ENCODE assay signal across 2 cellular contexts in the genomic region with DNA sequence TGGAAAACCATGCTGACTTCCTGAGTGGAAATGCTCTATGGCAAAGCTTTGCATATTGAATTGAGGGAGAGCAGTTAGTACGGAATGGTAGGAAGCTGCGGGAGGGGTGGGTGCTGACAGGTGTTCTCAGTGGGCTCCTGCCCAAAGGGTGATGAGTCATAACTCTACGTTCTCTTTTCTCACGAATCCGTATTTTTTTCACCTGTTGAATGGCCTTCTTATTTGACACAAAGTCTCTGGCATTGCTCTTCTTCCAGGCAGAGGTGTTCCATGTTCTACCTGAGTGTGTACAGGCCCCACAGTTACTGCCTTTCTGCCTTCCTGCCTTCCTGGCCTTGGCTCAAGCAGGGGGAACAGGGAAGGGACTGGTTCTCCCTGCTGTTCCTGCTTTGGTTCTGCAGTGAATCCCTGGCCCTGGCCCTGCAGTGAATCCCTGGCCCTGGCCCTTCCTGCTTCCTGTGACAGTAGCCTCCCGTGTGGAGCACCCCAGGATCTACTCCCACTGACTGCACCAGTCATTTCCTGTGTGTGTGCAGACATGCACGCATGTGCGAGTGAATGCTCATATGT.
TF ChIP-seq lines count a peak whose summit lies in the region.

No MANE protein-coding gene starts in this region.

TF ChIP-seq in GM23338, 12 proteins besides CTCF, POLR2A, EP300 and RAD21 (continued from another document):
- TF ChIP-seq, protein P1, sequence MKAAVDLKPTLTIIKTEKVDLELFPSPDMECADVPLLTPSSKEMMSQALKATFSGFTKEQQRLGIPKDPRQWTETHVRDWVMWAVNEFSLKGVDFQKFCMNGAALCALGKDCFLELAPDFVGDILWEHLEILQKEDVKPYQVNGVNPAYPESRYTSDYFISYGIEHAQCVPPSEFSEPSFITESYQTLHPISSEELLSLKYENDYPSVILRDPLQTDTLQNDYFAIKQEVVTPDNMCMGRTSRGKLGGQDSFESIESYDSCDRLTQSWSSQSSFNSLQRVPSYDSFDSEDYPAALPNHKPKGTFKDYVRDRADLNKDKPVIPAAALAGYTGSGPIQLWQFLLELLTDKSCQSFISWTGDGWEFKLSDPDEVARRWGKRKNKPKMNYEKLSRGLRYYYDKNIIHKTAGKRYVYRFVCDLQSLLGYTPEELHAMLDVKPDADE (IDR thresholded peaks at IDR 0.05) = no peak
- TF ChIP-seq POLR2AphosphoS5 (IDR thresholded peaks at IDR 0.05; ENCODE audit: low read depth) (no peak), CREB1 (CRISPR knock-in tag; IDR thresholded peaks at IDR 0.05; ENCODE audit: low read depth) (no peak), STAT1 (IDR thresholded peaks at IDR 0.05; ENCODE audit: unreplicated experiment) (no peak)
- TF ChIP-seq, protein P2, sequence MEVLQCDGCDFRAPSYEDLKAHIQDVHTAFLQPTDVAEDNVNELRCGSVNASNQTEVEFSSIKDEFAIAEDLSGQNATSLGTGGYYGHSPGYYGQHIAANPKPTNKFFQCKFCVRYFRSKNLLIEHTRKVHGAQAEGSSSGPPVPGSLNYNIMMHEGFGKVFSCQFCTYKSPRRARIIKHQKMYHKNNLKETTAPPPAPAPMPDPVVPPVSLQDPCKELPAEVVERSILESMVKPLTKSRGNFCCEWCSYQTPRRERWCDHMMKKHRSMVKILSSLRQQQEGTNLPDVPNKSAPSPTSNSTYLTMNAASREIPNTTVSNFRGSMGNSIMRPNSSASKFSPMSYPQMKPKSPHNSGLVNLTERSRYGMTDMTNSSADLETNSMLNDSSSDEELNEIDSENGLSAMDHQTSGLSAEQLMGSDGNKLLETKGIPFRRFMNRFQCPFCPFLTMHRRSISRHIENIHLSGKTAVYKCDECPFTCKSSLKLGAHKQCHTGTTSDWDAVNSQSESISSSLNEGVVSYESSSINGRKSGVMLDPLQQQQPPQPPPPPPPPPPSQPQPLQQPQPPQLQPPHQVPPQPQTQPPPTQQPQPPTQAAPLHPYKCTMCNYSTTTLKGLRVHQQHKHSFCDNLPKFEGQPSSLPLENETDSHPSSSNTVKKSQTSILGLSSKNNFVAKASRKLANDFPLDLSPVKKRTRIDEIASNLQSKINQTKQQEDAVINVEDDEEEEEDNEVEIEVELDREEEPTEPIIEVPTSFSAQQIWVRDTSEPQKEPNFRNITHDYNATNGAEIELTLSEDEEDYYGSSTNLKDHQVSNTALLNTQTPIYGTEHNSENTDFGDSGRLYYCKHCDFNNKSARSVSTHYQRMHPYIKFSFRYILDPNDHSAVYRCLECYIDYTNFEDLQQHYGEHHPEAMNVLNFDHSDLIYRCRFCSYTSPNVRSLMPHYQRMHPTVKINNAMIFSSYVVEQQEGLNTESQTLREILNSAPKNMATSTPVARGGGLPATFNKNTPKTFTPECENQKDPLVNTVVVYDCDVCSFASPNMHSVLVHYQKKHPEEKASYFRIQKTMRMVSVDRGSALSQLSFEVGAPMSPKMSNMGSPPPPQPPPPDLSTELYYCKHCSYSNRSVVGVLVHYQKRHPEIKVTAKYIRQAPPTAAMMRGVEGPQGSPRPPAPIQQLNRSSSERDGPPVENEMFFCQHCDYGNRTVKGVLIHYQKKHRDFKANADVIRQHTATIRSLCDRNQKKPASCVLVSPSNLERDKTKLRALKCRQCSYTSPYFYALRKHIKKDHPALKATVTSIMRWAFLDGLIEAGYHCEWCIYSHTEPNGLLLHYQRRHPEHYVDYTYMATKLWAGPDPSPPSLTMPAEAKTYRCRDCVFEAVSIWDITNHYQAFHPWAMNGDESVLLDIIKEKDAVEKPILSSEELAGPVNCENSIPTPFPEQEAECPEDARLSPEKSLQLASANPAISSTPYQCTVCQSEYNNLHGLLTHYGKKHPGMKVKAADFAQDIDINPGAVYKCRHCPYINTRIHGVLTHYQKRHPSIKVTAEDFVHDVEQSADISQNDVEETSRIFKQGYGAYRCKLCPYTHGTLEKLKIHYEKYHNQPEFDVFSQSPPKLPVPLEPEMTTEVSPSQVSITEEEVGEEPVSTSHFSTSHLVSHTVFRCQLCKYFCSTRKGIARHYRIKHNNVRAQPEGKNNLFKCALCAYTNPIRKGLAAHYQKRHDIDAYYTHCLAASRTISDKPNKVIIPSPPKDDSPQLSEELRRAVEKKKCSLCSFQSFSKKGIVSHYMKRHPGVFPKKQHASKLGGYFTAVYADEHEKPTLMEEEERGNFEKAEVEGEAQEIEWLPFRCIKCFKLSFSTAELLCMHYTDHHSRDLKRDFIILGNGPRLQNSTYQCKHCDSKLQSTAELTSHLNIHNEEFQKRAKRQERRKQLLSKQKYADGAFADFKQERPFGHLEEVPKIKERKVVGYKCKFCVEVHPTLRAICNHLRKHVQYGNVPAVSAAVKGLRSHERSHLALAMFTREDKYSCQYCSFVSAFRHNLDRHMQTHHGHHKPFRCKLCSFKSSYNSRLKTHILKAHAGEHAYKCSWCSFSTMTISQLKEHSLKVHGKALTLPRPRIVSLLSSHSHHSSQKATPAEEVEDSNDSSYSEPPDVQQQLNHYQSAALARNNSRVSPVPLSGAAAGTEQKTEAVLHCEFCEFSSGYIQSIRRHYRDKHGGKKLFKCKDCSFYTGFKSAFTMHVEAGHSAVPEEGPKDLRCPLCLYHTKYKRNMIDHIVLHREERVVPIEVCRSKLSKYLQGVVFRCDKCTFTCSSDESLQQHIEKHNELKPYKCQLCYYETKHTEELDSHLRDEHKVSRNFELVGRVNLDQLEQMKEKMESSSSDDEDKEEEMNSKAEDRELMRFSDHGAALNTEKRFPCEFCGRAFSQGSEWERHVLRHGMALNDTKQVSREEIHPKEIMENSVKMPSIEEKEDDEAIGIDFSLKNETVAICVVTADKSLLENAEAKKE (CRISPR knock-in tag; IDR thresholded peaks at IDR 0.05) = no peak

TF ChIP-seq in HepG2, 621 proteins besides CTCF, POLR2A, EP300 and RAD21:
- TF ChIP-seq, protein P3, sequence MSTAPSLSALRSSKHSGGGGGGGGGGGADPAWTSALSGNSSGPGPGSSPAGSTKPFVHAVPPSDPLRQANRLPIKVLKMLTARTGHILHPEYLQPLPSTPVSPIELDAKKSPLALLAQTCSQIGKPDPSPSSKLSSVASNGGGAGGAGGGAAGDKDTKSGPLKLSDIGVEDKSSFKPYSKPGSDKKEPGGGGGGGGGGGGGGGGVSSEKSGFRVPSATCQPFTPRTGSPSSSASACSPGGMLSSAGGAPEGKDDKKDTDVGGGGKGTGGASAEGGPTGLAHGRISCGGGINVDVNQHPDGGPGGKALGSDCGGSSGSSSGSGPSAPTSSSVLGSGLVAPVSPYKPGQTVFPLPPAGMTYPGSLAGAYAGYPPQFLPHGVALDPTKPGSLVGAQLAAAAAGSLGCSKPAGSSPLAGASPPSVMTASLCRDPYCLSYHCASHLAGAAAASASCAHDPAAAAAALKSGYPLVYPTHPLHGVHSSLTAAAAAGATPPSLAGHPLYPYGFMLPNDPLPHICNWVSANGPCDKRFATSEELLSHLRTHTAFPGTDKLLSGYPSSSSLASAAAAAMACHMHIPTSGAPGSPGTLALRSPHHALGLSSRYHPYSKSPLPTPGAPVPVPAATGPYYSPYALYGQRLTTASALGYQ (CRISPR knock-in tag; IDR thresholded peaks at IDR 0.05) = no peak
- no peak for TF ChIP-seq PITX1 (CRISPR knock-in tag; IDR thresholded peaks at IDR 0.05)
- no peak for TF ChIP-seq ZNF329 (CRISPR knock-in tag; IDR thresholded peaks at IDR 0.05; ENCODE audit: low read depth)
- no peak for TF ChIP-seq RCOR2 (CRISPR knock-in tag; IDR thresholded peaks at IDR 0.05)
- TF ChIP-seq IRX3 (CRISPR knock-in tag; IDR thresholded peaks at IDR 0.05; ENCODE audit: borderline replicate concordance, low read depth) = no peak
- TF ChIP-seq ZNF709 (CRISPR knock-in tag; IDR thresholded peaks at IDR 0.05) = no peak
- TF ChIP-seq YEATS2 (CRISPR knock-in tag; IDR thresholded peaks at IDR 0.05; ENCODE audit: borderline replicate concordance) = no peak
- no peak for TF ChIP-seq ATAD3A (CRISPR knock-in tag; IDR thresholded peaks at IDR 0.05)
- no peak for TF ChIP-seq KLF16 (CRISPR knock-in tag; IDR thresholded peaks at IDR 0.05)
- no peak for TF ChIP-seq NR3C1 (CRISPR knock-in tag; IDR thresholded peaks at IDR 0.05)
- 0 out of 2 replicates have a peak, but pooled peaks have one; percentile 15 for TF ChIP-seq ZNF263 (CRISPR knock-in tag; IDR thresholded peaks at IDR 0.05)
- TF ChIP-seq, protein P4, sequence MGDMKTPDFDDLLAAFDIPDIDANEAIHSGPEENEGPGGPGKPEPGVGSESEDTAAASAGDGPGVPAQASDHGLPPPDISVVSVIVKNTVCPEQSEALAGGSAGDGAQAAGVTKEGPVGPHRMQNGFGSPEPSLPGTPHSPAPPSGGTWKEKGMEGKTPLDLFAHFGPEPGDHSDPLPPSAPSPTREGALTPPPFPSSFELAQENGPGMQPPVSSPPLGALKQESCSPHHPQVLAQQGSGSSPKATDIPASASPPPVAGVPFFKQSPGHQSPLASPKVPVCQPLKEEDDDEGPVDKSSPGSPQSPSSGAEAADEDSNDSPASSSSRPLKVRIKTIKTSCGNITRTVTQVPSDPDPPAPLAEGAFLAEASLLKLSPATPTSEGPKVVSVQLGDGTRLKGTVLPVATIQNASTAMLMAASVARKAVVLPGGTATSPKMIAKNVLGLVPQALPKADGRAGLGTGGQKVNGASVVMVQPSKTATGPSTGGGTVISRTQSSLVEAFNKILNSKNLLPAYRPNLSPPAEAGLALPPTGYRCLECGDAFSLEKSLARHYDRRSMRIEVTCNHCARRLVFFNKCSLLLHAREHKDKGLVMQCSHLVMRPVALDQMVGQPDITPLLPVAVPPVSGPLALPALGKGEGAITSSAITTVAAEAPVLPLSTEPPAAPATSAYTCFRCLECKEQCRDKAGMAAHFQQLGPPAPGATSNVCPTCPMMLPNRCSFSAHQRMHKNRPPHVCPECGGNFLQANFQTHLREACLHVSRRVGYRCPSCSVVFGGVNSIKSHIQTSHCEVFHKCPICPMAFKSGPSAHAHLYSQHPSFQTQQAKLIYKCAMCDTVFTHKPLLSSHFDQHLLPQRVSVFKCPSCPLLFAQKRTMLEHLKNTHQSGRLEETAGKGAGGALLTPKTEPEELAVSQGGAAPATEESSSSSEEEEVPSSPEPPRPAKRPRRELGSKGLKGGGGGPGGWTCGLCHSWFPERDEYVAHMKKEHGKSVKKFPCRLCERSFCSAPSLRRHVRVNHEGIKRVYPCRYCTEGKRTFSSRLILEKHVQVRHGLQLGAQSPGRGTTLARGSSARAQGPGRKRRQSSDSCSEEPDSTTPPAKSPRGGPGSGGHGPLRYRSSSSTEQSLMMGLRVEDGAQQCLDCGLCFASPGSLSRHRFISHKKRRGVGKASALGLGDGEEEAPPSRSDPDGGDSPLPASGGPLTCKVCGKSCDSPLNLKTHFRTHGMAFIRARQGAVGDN (CRISPR knock-in tag; IDR thresholded peaks at IDR 0.05) = peak; percentile 37
- TF ChIP-seq, protein P5, sequence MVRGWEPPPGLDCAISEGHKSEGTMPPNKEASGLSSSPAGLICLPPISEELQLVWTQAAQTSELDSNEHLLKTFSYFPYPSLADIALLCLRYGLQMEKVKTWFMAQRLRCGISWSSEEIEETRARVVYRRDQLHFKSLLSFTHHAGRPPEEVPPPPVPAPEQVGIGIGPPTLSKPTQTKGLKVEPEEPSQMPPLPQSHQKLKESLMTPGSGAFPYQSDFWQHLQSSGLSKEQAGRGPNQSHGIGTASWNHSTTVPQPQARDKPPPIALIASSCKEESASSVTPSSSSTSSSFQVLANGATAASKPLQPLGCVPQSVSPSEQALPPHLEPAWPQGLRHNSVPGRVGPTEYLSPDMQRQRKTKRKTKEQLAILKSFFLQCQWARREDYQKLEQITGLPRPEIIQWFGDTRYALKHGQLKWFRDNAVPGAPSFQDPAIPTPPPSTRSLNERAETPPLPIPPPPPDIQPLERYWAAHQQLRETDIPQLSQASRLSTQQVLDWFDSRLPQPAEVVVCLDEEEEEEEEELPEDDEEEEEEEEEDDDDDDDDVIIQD (CRISPR knock-in tag; IDR thresholded peaks at IDR 0.05; ENCODE audit: low read depth) = no peak
- peak; percentile 69; the same call in 1 of the 2 replicates for TF ChIP-seq ZNF652 (CRISPR knock-in tag; IDR thresholded peaks at IDR 0.05; ENCODE audit: borderline replicate concordance, low read depth)
